Comparison of ENCODE assay signal across 8 cellular contexts in the genomic region with DNA sequence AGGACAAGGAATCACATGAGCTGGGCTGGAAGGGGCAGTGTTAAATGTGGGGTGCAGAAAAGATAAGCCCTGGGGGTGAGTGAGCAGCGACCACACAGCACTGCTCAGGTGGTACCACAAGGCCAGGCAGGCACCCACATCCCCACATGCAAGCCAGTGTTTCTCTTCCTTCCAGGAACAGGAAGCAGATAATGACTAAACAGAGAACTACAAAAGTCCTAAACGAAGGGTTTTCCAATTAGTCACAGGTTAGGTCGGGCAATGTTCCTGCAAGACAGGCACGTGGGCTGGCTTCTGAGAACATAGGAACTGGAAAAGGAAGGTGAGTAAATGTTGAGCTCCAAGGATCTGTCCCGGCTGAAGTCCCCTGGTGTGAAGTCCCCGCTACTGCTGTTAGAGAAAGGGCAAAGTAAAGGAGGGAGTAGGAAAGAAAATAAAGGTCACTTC. TPM values are rescaled to one million over a fixed set of nuclear protein-coding genes. Genes with fewer than 3 reads are reported as not detected.
DNase-seq lines count a peak whose midpoint lies in the region; ATAC-seq lines count a peak whose summit lies in the region.

No MANE protein-coding gene starts in this region.

- ATAC-seq in HG03432 (IDR thresholded peaks at IDR 0.05; ENCODE audit: unreplicated experiment) (peak; percentile 70), GM18517 (IDR thresholded peaks at IDR 0.05; ENCODE audit: unreplicated experiment) (no peak)

- intact Hi-C loops in cardiac septum (cut with DNase I), result loop anchor here (1.0 kb wide), 1 partner anchor 20 kb away; a partner anchor contains a TSS

- DNase-seq in COLO829 (ENCODE audit: low spot score) (peak; percentile 15), cardiac septum (ENCODE audit: low spot score) (peak; percentile 80), NCI-H187 (lab: John Stamatoyannopoulos, UW) (no peak), NCI-H2029 treated with DMSO at 0.1 percent for 48 hours (lab: John Stamatoyannopoulos, UW) (no peak)
- peak; percentile 44 to 56 for DNase-seq in activated T-cell treated with anti-CD3 and anti-CD28 coated beads, Interleukin-2, amount 50 U/mL, for 48 hours
- DNase-seq in stimulated activated CD4-positive, alpha-beta T cell treated with anti-CD3 and anti-CD28 coated beads, Interleukin-4, amount 100 ng/mL, for 24 hours, result peak; percentile 7

RNA-seq across cellular contexts. Expression of a gene that starts 19.5 kb away (rescaled TPM):
- total RNA-seq in cardiac septum, result 40.6 TPM

Comparison
In these comparisons a context has a peak if more than half of its experiments do, and no peak if none do; other contexts are left out.
1. DNase-seq: peak in COLO829 (single experiment), activated T-cell treated with anti-CD3 and anti-CD28 coated beads, Interleukin-2, amount 50 U/mL, for 48 hours (2 of 2), cardiac septum (single experiment) and stimulated activated CD4-positive, alpha-beta T cell treated with anti-CD3 and anti-CD28 coated beads, Interleukin-4, amount 100 ng/mL, for 24 hours (single experiment); none in NCI-H187 (0 of 2) and NCI-H2029 treated with DMSO at 0.1 percent for 48 hours (single experiment).